Comparison of ENCODE assay signal across 33 cellular contexts in the genomic region with DNA sequence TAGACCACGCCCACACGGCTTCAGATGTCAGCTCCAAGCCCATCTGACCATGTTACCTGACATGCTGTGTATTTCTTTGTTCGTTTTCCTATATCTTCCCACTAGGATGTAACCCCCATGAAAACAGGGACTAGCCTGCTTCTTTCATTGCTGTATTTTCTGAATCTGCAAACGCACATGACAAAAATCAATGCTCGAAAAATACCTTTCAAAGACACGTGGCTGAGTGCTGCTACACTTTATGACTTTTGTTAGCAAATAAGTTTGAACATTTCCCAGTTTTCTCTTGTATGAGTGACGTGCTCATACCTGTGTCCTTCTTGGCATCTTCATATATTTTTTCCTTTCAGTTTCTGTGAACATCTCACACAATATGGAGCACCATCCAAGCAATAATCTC.
"Had no signal": no experiment of that assay in that cellular context is flagged by ENCODE, and none has a peak within 500 bp of the region (broad histone marks: within the 10 kb centered on the region; RNA-seq: fewer than 3 reads in every experiment).

No MANE protein-coding gene starts in this region.

- H3K4me1 ChIP-seq: adrenal gland, ascending aorta, body of pancreas, breast epithelium had no signal

- H3K4me3 ChIP-seq: adrenal gland, ascending aorta, body of pancreas, breast epithelium, cardiac muscle cell had no signal

- ATAC-seq: activated naive CD4-positive, alpha-beta T cell treated with anti-CD3 and anti-CD28 coated beads, Interleukin-2, amount 50 U/mL, for 72 hours; activated naive CD8-positive, alpha-beta T cell treated with anti-CD3 and anti-CD28 coated beads, Interleukin-2, amount 50 U/mL, for 24 hours; activated T-cell treated with anti-CD3 and anti-CD28 coated beads, Interleukin-2, amount 50 U/mL, for 4 hours; activated T-cell treated with anti-CD3 and anti-CD28 coated beads, Interleukin-2, amount 50 U/mL, for 72 hours; activated T-helper 17 cell treated with anti-CD3 and anti-CD28 coated beads, Interleukin-2, amount 50 U/mL, for 72 hours; body of pancreas had no signal

- H3K27me3 ChIP-seq: adrenal gland, ascending aorta, body of pancreas, brain microvascular endothelial cell, breast epithelium, cardiac muscle cell had no signal

- H3K27ac ChIP-seq: adrenal gland, ascending aorta, body of pancreas, brain microvascular endothelial cell, breast epithelium, cardiac muscle cell had no signal

- H3K36me3 ChIP-seq: adrenal gland, ascending aorta, brain microvascular endothelial cell, breast epithelium, cardiac muscle cell had no signal

- H3K9me3 ChIP-seq: adrenal gland, body of pancreas had no signal

- FAIRE-seq: astrocyte, bronchial epithelial cell had no signal

- DNase-seq: activated effector memory CD4-positive, alpha-beta T cell treated with anti-CD3 and anti-CD28 coated beads, Interleukin-2, amount 50 U/mL, for 16 hours; activated effector memory CD4-positive, alpha-beta T cell treated with Interleukin-2 at 50 U/mL for 16 hours; activated gamma-delta T cell; activated gamma-delta T cell treated with Interleukin-2 at 50 U/mL for 16 hours; activated naive CD4-positive, alpha-beta T cell; activated naive CD4-positive, alpha-beta T cell treated with anti-CD3 and anti-CD28 coated beads for 36 hours; activated naive CD4-positive, alpha-beta T cell treated with anti-CD3 and anti-CD28 coated beads, Interleukin-2, amount 10 ng/mL, durations not matched to agents 7 days and 5 days; activated naive CD4-positive, alpha-beta T cell treated with anti-CD3 and anti-CD28 coated beads, Interleukin-2, amount 50 U/mL, for 16 hours; activated naive CD4-positive, alpha-beta T cell treated with Interleukin-2 at 50 U/mL for 16 hours; activated naive CD8-positive, alpha-beta T cell treated with anti-CD3 and anti-CD28 coated beads for 36 hours; activated naive CD8-positive, alpha-beta T cell treated with anti-CD3 and anti-CD28 coated beads, Interleukin-2, amount 10 ng/mL, durations not matched to agents 7 days and 5 days; activated naive CD8-positive, alpha-beta T cell treated with anti-CD3 and anti-CD28 coated beads, Interleukin-2, amount 50 U/mL, for 24 hours; activated T-cell treated with anti-CD3 and anti-CD28 coated beads, Interleukin-2, amount 50 U/mL, for 24 hours; activated T-cell treated with anti-CD3 and anti-CD28 coated beads, Interleukin-2, amount 50 U/mL, for 4 hours; activated T-cell treated with anti-CD3 and anti-CD28 coated beads, Interleukin-2, amount 50 U/mL, for 48 hours; activated T-cell treated with anti-CD3 and anti-CD28 coated beads, Interleukin-2, amount 50 U/mL, for 72 hours; adrenal gland; amniotic stem cell; amygdala; anterior cingulate cortex; aorta; body of pancreas; brain microvascular endothelial cell; caudate nucleus; central memory CD4-positive, alpha-beta T cell; cerebellar nuclear complex had no signal
